In genomic region chr3:33096103-33096868, GRCh38 we compare ENCODE assay signal across 8 cellular contexts. TPM values are rescaled to one million over a fixed set of nuclear protein-coding genes. Genes with fewer than 3 reads are reported as not detected.
DNase-seq lines count a peak whose midpoint lies in the region; ATAC-seq and TF ChIP-seq lines count a peak whose summit lies in the region.

No MANE protein-coding gene starts in this region.

- H4K20me1 ChIP-seq in osteoblast (ENCODE audit: insufficient read depth, low read length): peaks cover 28% of the 10 kb centered on the region

- H3K36me3 ChIP-seq in BE2C (no peaks in the 10 kb centered on the region), osteoblast (ENCODE audit: insufficient read depth, low read length) (peaks cover 15% of the 10 kb centered on the region)

- H3K36me3 Mint-ChIP-seq in activated naive CD4-positive, alpha-beta T cell treated with anti-CD3 and anti-CD28 coated beads, Interleukin-2, amount 50 U/mL, for 72 hours: peaks cover 10 to 37% of the 10 kb centered on the region in 2 donors

- H3K79me2 ChIP-seq in osteoblast (ENCODE audit: insufficient read depth, low read length): peaks cover 52% of the 10 kb centered on the region

- TF ChIP-seq CTCF in BE2C (IDR thresholded peaks at IDR 0.05; ENCODE audit: low read depth, low read length): no peak
- no peak for TF ChIP-seq CTCF in osteoblast (IDR thresholded peaks at IDR 0.05; ENCODE audit: extremely low read depth, low read depth, low read length)

- peak overlapping the region; percentile 94 for H3K27ac ChIP-seq in osteoblast (ENCODE audit: low read depth, low read length)

- no peaks in the 10 kb centered on the region for H3K27me3 ChIP-seq in BE2C
- H3K27me3 ChIP-seq in osteoblast (ENCODE audit: insufficient read depth, low read length): no peaks in the 10 kb centered on the region

- H2AFZ ChIP-seq in osteoblast (ENCODE audit: low read length): peak overlapping the region; percentile 95

- peak overlapping the region; percentile 95 for H3K4me2 ChIP-seq in osteoblast (ENCODE audit: insufficient read depth, low read length)

- intact Hi-C loops in Right ventricle myocardium inferior (cut with DNase I): loop anchor here (2.0 kb wide), 1 partner anchor 19 kb away; the partner anchor contains the start of gene CRTAP

- H3K27ac Mint-ChIP-seq in activated naive CD4-positive, alpha-beta T cell treated with anti-CD3 and anti-CD28 coated beads, Interleukin-2, amount 50 U/mL, for 72 hours: peak overlapping the region; percentile 77 to 86

- peak overlapping the region; percentile 78 for H3K4me3 ChIP-seq in BE2C (ENCODE audit: low read depth, low read length)
- H3K4me3 ChIP-seq in osteoblast (ENCODE audit: insufficient read depth, low read length): peak overlapping the region; percentile 95

- DNase-seq in BE2C (no peak), GM19238 (ENCODE audit: insufficient read length, low spot score) (peak; percentile 42), RPMI8226 (peak; percentile 68), Right ventricle myocardium inferior (ENCODE audit: missing footprints) (peak; percentile 88), osteoblast (ENCODE audit: insufficient read length, low spot score, missing footprints) (peak; percentile 88), NCI-H1048 (lab: John Stamatoyannopoulos, UW) (no peak)
- DNase-seq in activated naive CD4-positive, alpha-beta T cell treated with anti-CD3 and anti-CD28 coated beads, Interleukin-2, amount 50 U/mL, for 72 hours (ENCODE audit: low spot score in 2 of 2): peak; percentile 44 to 72

- H3K9me3 Mint-ChIP-seq in activated naive CD4-positive, alpha-beta T cell treated with anti-CD3 and anti-CD28 coated beads, Interleukin-2, amount 50 U/mL, for 72 hours: no peaks in the 10 kb centered on the region

- H3K4me1 ChIP-seq in BE2C (no peaks in the 10 kb centered on the region), osteoblast (ENCODE audit: insufficient read depth, low read length) (peaks cover 5% of the 10 kb centered on the region)

- ATAC-seq in HG03354 (IDR thresholded peaks at IDR 0.05; ENCODE audit: poor library complexity, severe bottlenecking, unreplicated experiment) (peak; percentile 59), Right ventricle myocardium inferior (peak; percentile 59)
- peak; percentile 47 to 64 for ATAC-seq in activated naive CD4-positive, alpha-beta T cell treated with anti-CD3 and anti-CD28 coated beads, Interleukin-2, amount 50 U/mL, for 72 hours

- H3K9me3 ChIP-seq in BE2C (no peaks in the 10 kb centered on the region), osteoblast (ENCODE audit: low read depth, low read length) (no peaks in the 10 kb centered on the region)

RNA-seq across cellular contexts. Expression of gene GLB1, which starts 0.7 kb away (rescaled TPM):
- 26.3 TPM for polyA plus RNA-seq in BE2C (2012; ENCODE audit: insufficient read depth, insufficient read length, low read depth)
- 10 to 100 TPM; 28.9 to 60.2 TPM for total RNA-seq in activated naive CD4-positive, alpha-beta T cell treated with anti-CD3 and anti-CD28 coated beads, Interleukin-2, amount 50 U/mL, for 72 hours
- total RNA-seq in Right ventricle myocardium inferior: 19.6 TPM
- total RNA-seq in osteoblast: 90.8 and 94.8 TPM in 2 replicates

RNA-seq across cellular contexts. Expression of gene TMPPE, which starts 0.7 kb away (rescaled TPM):
- 0.32 TPM for polyA plus RNA-seq in BE2C (2012; ENCODE audit: insufficient read depth, insufficient read length, low read depth)
- 1 to 10 TPM; 3.6 to 9.5 TPM for total RNA-seq in activated naive CD4-positive, alpha-beta T cell treated with anti-CD3 and anti-CD28 coated beads, Interleukin-2, amount 50 U/mL, for 72 hours
- 3.2 TPM for total RNA-seq in Right ventricle myocardium inferior
- total RNA-seq in osteoblast: 3.8 and 4.0 TPM in 2 replicates

RNA-seq across cellular contexts. Expression of gene CRTAP, which starts 17.5 kb away (rescaled TPM):
- 13.7 TPM for polyA plus RNA-seq in BE2C (2012; ENCODE audit: insufficient read depth, insufficient read length, low read depth)
- total RNA-seq in activated naive CD4-positive, alpha-beta T cell treated with anti-CD3 and anti-CD28 coated beads, Interleukin-2, amount 50 U/mL, for 72 hours: 10 to 100 TPM; 44.1 to 66.6 TPM
- 93.4 TPM for total RNA-seq in Right ventricle myocardium inferior
- 266 and 360 TPM in 2 replicates for total RNA-seq in osteoblast

Comparison
In these comparisons a context has a peak if more than half of its experiments do, and no peak if none do; other contexts are left out.
1. DNase-seq: peak in GM19238 (single experiment), RPMI8226 (single experiment), activated naive CD4-positive, alpha-beta T cell treated with anti-CD3 and anti-CD28 coated beads, Interleukin-2, amount 50 U/mL, for 72 hours (2 of 2), Right ventricle myocardium inferior (single experiment) and osteoblast (single experiment); none in BE2C (single experiment) and NCI-H1048 (single experiment).
2. Peak in every context shown above with its lines, with median percentiles within 50 percentile points of each other: ATAC-seq.